12 cellular contexts compared by ENCODE assay signal in genomic region chr12:726281-727140, GRCh38. TPM values are rescaled to one million over a fixed set of nuclear protein-coding genes. Genes with fewer than 3 reads are reported as not detected.
A peak's percentile ranks its signal among the peaks of the same experiment; 100 is the strongest.
DNase-seq lines count a peak whose midpoint lies in the region; ATAC-seq and TF ChIP-seq lines count a peak whose summit lies in the region.
"Had no signal": no experiment of that assay in that cellular context is flagged by ENCODE, and none has a peak within 500 bp of the region (broad histone marks: within the 10 kb centered on the region; RNA-seq: fewer than 3 reads in every experiment).

No MANE protein-coding gene starts in this region.

- H3K36me3 Mint-ChIP-seq in T-helper 17 cell (ENCODE audit: low read depth), result no peaks in the 10 kb centered on the region

- H3K27me3 Mint-ChIP-seq in T-helper 17 cell, result no peaks in the 10 kb centered on the region

- H3K4me3 ChIP-seq in hepatocyte (no peak overlapping the region), HAP-1 (no peak overlapping the region)

- no peak for TF ChIP-seq CTCF in hepatocyte (IDR thresholded peaks at IDR 0.05; ENCODE audit: poor library complexity)

- H3K4me3 Mint-ChIP-seq in T-helper 17 cell, result no peak overlapping the region

- H3K36me3 ChIP-seq in hepatocyte (replicated peaks; ENCODE audit: insufficient read depth, low read depth) (no peaks in the 10 kb centered on the region), HAP-1 (replicated peaks) (no peaks in the 10 kb centered on the region)

- DNase-seq in stimulated activated naive CD4-positive, alpha-beta T cell (lab: John Stamatoyannopoulos, UW), result peak in 4 of 6 experiments; percentile 8 to 66 (median 38)
- no peak for DNase-seq in stimulated activated naive CD4-positive, alpha-beta T cell treated with Interleukin-2 at 50 U/mL for 16 hours (lab: John Stamatoyannopoulos, UW)
- DNase-seq in T-helper 17 cell (no peak), hepatocyte (ENCODE audit: low spot score) (peak; percentile 62), cortex of kidney (lab: John Stamatoyannopoulos, UW) (no peak), HAP-1 (ENCODE audit: low spot score in 2 of 2) (no peak)
- DNase-seq: anterior cingulate cortex, NCI-H1417 treated with DMSO at 0.1 percent for 48 hours, posterior cingulate gyrus had no signal

- H3K9me2 ChIP-seq in hepatocyte (replicated peaks; ENCODE audit: insufficient read depth), result no peaks in the 10 kb centered on the region

- H3K27me3 ChIP-seq in hepatocyte (no peaks in the 10 kb centered on the region), HAP-1 (ENCODE audit: low read depth) (no peaks in the 10 kb centered on the region)

- no peak overlapping the region for H2AFZ ChIP-seq in hepatocyte

- H3K9me3 ChIP-seq in T-helper 17 cell (ENCODE audit: control insufficient read depth, low read length, poor library complexity, severe bottlenecking) (no peaks in the 10 kb centered on the region), hepatocyte (ENCODE audit: low read depth) (no peaks in the 10 kb centered on the region), HAP-1 (no peaks in the 10 kb centered on the region)

- ATAC-seq in T-helper 17 cell (no peak), GM19467 (IDR thresholded peaks at IDR 0.05; ENCODE audit: unreplicated experiment) (no peak), GM18517 (IDR thresholded peaks at IDR 0.05; ENCODE audit: unreplicated experiment) (no peak)

- no peaks in the 10 kb centered on the region for H3K79me2 ChIP-seq in hepatocyte

- 48% methylated on average over 5 of the region's 5 CpGs for WGBS in hepatocyte (ENCODE audit: low lambda C conversion rate, missing lambda C conversion rate)

- H4K20me1 ChIP-seq in hepatocyte (ENCODE audit: insufficient read depth, poor library complexity, severe bottlenecking), result no peaks in the 10 kb centered on the region

- H3K4me1 Mint-ChIP-seq in T-helper 17 cell, result peaks cover 40% of the 10 kb centered on the region

- no peak overlapping the region for H3K4me2 ChIP-seq in hepatocyte

- H3K4me1 ChIP-seq in hepatocyte (ENCODE audit: insufficient read depth) (peaks cover 4% of the 10 kb centered on the region), HAP-1 (no peaks in the 10 kb centered on the region; the same call in 1 of the 2 replicates)

- H3K27ac ChIP-seq in hepatocyte, result peak overlapping the region; percentile 47
- H3K27ac ChIP-seq: C4-2B had no signal

- in situ Hi-C loops in HAP-1 (cut with MboI; ENCODE audit: low sequenced_read_pairs), result no loop called here

- H3K27ac Mint-ChIP-seq in T-helper 17 cell, result peak overlapping the region; percentile 59

RNA-seq across cellular contexts. Expression of gene WNK1, which starts 25.9 kb away (rescaled TPM):
- total RNA-seq in T-helper 17 cell, result 100 to 1,000 TPM; 215 to 220 TPM
- total RNA-seq in hepatocyte, result 62.6 and 63.7 TPM in 2 replicates
- polyA plus RNA-seq in hepatocyte, result 51.2 and 58.5 TPM in 2 replicates

Comparison
In these comparisons a context has a peak if more than half of its experiments do, and no peak if none do; other contexts are left out.
1. DNase-seq: peak in stimulated activated naive CD4-positive, alpha-beta T cell (4 of 6) and hepatocyte (single experiment); none in stimulated activated naive CD4-positive, alpha-beta T cell treated with Interleukin-2 at 50 U/mL for 16 hours (single experiment), T-helper 17 cell (0 of 3), cortex of kidney (single experiment) and HAP-1 (0 of 2).